In the genomic region with DNA sequence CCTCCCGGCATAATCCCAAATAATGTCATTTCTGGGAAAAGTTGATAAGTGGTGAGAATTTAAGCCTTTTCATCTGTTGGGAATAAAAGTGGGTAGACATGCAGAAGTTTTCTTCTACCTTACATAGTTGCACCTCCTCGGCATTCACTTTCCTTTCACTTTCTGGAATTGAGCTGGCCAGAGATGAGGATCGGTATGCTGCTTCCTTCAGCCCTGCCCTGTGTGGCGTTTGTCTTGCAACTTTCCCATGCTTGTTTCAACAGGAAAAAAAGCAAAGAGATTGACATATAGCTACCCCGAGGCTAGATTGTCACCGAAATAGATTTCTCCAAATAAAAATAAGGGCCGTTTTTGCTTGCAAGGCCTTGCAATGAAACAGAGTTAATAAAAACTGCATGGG, we compare ENCODE assay signal across 13 cellular contexts.
A peak's percentile ranks its signal among the peaks of the same experiment; 100 is the strongest.
DNase-seq lines count a peak whose midpoint lies in the region; ATAC-seq and TF ChIP-seq lines count a peak whose summit lies in the region.
"Had no signal": no experiment of that assay in that cellular context is flagged by ENCODE, and none has a peak within 500 bp of the region (broad histone marks: within the 10 kb centered on the region; RNA-seq: fewer than 3 reads in every experiment).

No MANE protein-coding gene starts in this region.

- H3K4me1 Mint-ChIP-seq in mesothelial cell of epicardium, result peaks cover 24% of the 10 kb centered on the region
- H3K4me1 Mint-ChIP-seq: activated CD8-positive, alpha-beta memory T cell treated with anti-CD3 and anti-CD28 coated beads, Interleukin-2, amount 10 ng/mL, durations not matched to agents 7 days and 5 days had no signal

- peak overlapping the region; percentile 58 for H3K27ac Mint-ChIP-seq in mesothelial cell of epicardium
- H3K27ac Mint-ChIP-seq: activated CD8-positive, alpha-beta memory T cell treated with anti-CD3 and anti-CD28 coated beads, Interleukin-2, amount 10 ng/mL, durations not matched to agents 7 days and 5 days had no signal

- no peaks in the 10 kb centered on the region for H3K4me1 ChIP-seq in esophagus (ENCODE audit: control insufficient read depth in 2 of 2, insufficient read depth in 2 of 2, low read length in 1 of 2)

- no peaks in the 10 kb centered on the region for H3K27me3 Mint-ChIP-seq in mesothelial cell of epicardium (ENCODE audit: low read depth)

- peaks cover 18% of the 10 kb centered on the region for H3K9me3 Mint-ChIP-seq in mesothelial cell of epicardium

- H3K36me3 ChIP-seq in esophagus (ENCODE audit: control insufficient read depth in 2 of 2, insufficient read depth in 2 of 2, low read length in 1 of 2), result no peaks in the 10 kb centered on the region

- no peak for ATAC-seq in GM21528 (IDR thresholded peaks at IDR 0.05; ENCODE audit: low FRiP score, unreplicated experiment)
- ATAC-seq: activated CD8-positive, alpha-beta memory T cell treated with anti-CD3 and anti-CD28 coated beads, Interleukin-2, amount 10 ng/mL, durations not matched to agents 7 days and 5 days; K562 had no signal

- H3K27me3 ChIP-seq in esophagus (ENCODE audit: control insufficient read depth in 1 of 2, insufficient read depth in 2 of 2, low read length in 2 of 2), result no peaks in the 10 kb centered on the region

- peak overlapping the region; percentile 27 for H3K4me3 Mint-ChIP-seq in mesothelial cell of epicardium
- H3K4me3 Mint-ChIP-seq: activated CD8-positive, alpha-beta memory T cell treated with anti-CD3 and anti-CD28 coated beads, Interleukin-2, amount 10 ng/mL, durations not matched to agents 7 days and 5 days had no signal

- peak overlapping the region; percentile 80 for H3K27ac ChIP-seq in esophagus (ENCODE audit: low read depth in 2 of 2, low read length in 1 of 2)

- no peak for TF ChIP-seq CTCF in mesothelial cell of epicardium (IDR thresholded peaks at IDR 0.05; ENCODE audit: unreplicated experiment)

- peaks cover 6% of the 10 kb centered on the region for H3K36me3 Mint-ChIP-seq in mesothelial cell of epicardium
- H3K36me3 Mint-ChIP-seq: activated CD8-positive, alpha-beta memory T cell treated with anti-CD3 and anti-CD28 coated beads, Interleukin-2, amount 10 ng/mL, durations not matched to agents 7 days and 5 days had no signal

- H3K4me3 ChIP-seq in esophagus (ENCODE audit: low read depth in 1 of 2, low read length in 2 of 2), result peak overlapping the region in 1 of 2 donors; percentile 24
- H3K4me3 ChIP-seq: K562 had no signal

- WGBS in esophagus, 2 donors, result 21 to 28% methylated on average over 7 of the region's 7 CpGs

- H3K9me3 ChIP-seq in esophagus (ENCODE audit: control insufficient read depth in 2 of 2, insufficient read depth in 1 of 2, low read depth in 1 of 2, low read length in 1 of 2), result no peaks in the 10 kb centered on the region

- DNase-seq in OCI-M1 (lab: John Stamatoyannopoulos, UW) (peak; percentile 48), mesothelial cell of epicardium (ENCODE audit: low spot score in 2 of 2, unreplicated experiment in 2 of 2) (no peak), ureter (ENCODE audit: low spot score) (peak; percentile 49), NCI-H524 treated with DMSO at 0.1 percent for 48 hours (lab: John Stamatoyannopoulos, UW) (no peak), middle frontal gyrus (ENCODE audit: extremely low spot score, low spot score) (no peak), amygdala (lab: John Stamatoyannopoulos, UW) (no peak)
- DNase-seq: activated CD8-positive, alpha-beta memory T cell treated with anti-CD3 and anti-CD28 coated beads, Interleukin-2, amount 10 ng/mL, durations not matched to agents 7 days and 5 days; amniotic stem cell; NCI-H345; T-helper 1 cell had no signal

Comparison
In these comparisons a context has a peak if more than half of its experiments do, and no peak if none do; other contexts are left out.
1. DNase-seq: peak in OCI-M1 (single experiment) and ureter (single experiment); none in mesothelial cell of epicardium (0 of 2), NCI-H524 treated with DMSO at 0.1 percent for 48 hours (single experiment), middle frontal gyrus (single experiment) and amygdala (0 of 56).